ENCODE assay signal across 21 cellular contexts in genomic region chrX:111169141-111169540, GRCh38.
DNase-seq lines count a peak whose midpoint lies in the region; ATAC-seq lines count a peak whose summit lies in the region.
"Had no signal": no experiment of that assay in that cellular context is flagged by ENCODE, and none has a peak within 500 bp of the region (broad histone marks: within the 10 kb centered on the region; RNA-seq: fewer than 3 reads in every experiment).

No MANE protein-coding gene starts in this region.

- no peaks in the 10 kb centered on the region for H3K79me2 ChIP-seq in trophoblast cell (ENCODE audit: control insufficient read depth, insufficient read depth, low read length, poor library complexity)

- in situ Hi-C loops in SK-MEL-5 (cut with HindIII; ENCODE audit: low pct_unique_long_range_greater_than_20kb, low sequenced_read_pairs), result no loop called here

- no peaks in the 10 kb centered on the region for H3K4me1 ChIP-seq in trophoblast cell (ENCODE audit: control insufficient read depth in 1 of 2, insufficient read depth in 2 of 2, low read length in 2 of 2)

- ATAC-seq in HG03025 (IDR thresholded peaks at IDR 0.05; ENCODE audit: low FRiP score, unreplicated experiment) (no peak), GM18907 (IDR thresholded peaks at IDR 0.05; ENCODE audit: unreplicated experiment) (no peak)
- ATAC-seq: HCT116, HepG2 had no signal

- no peak overlapping the region for H3K27ac ChIP-seq in trophoblast cell (ENCODE audit: low read depth, low read length)
- H3K27ac ChIP-seq: C4-2B had no signal

- H3K4me3 Mint-ChIP-seq in activated naive CD4-positive, alpha-beta T cell treated with anti-CD3 and anti-CD28 coated beads for 36 hours, result no peak overlapping the region
- H3K4me3 Mint-ChIP-seq: CD4-positive, alpha-beta memory T cell; HFFc6; IgD-negative memory B cell had no signal

- H2BK5ac ChIP-seq in trophoblast cell (ENCODE audit: low read depth, low read length, poor library complexity), result no peak overlapping the region

- H3K79me1 ChIP-seq in trophoblast cell (ENCODE audit: low read length), result no peaks in the 10 kb centered on the region

- peak; percentile 0 for DNase-seq in COLO829 (ENCODE audit: low spot score)
- peak; percentile 11 for DNase-seq in SK-MEL-5 (ENCODE audit: low read depth, low spot score)
- peak; percentile 2 for DNase-seq in foreskin melanocyte
- DNase-seq in trophoblast cell, result peak; percentile 36 to 77
- no peak for DNase-seq in activated naive CD4-positive, alpha-beta T cell treated with anti-CD3 and anti-CD28 coated beads for 36 hours
- DNase-seq in NCI-H1105 treated with DMSO at 0.1 percent for 48 hours (lab: John Stamatoyannopoulos, UW), result no peak
- DNase-seq: Calu3; CD4-positive, alpha-beta memory T cell; DMS 273 treated with DMSO at 0.1 percent for 48 hours; DMS79; GDM1; GOT3; H7; HFFc6; KBM-7 had no signal

- CTCF ChIA-PET in activated naive CD4-positive, alpha-beta T cell treated with anti-CD3 and anti-CD28 coated beads for 36 hours (lab: Charles Lee), result interaction anchor here (0.8 kb wide), 1 partner anchor 71 kb away, joined by 4 read pairs; no protein-coding TSS in a partner anchor

- no CpG with 5 or more reads among the region's 2 CpGs for WGBS in trophoblast cell (ENCODE audit: extremely low coverage, insufficient coverage, insufficient read length)

- H3K36me3 Mint-ChIP-seq in activated naive CD4-positive, alpha-beta T cell treated with anti-CD3 and anti-CD28 coated beads for 36 hours (ENCODE audit: low read depth), result no peaks in the 10 kb centered on the region
- H3K36me3 Mint-ChIP-seq: CD4-positive, alpha-beta memory T cell; IgD-negative memory B cell had no signal

- no peak overlapping the region for H3K4me2 ChIP-seq in trophoblast cell (ENCODE audit: low read length)

- no peaks in the 10 kb centered on the region for H3K27me3 Mint-ChIP-seq in activated naive CD4-positive, alpha-beta T cell treated with anti-CD3 and anti-CD28 coated beads for 36 hours (ENCODE audit: low read depth)
- H3K27me3 Mint-ChIP-seq: CD4-positive, alpha-beta memory T cell; IgD-negative memory B cell had no signal

- no peak overlapping the region for H2AFZ ChIP-seq in trophoblast cell (ENCODE audit: insufficient read depth, low read length, poor library complexity)

- intact Hi-C loops in activated naive CD4-positive, alpha-beta T cell treated with anti-CD3 and anti-CD28 coated beads for 36 hours (cut with micrococcal nuclease), result loop anchor here (2.0 kb wide), 1 partner anchor 278 kb away; no protein-coding TSS in a partner anchor

- no peak overlapping the region for H3K18ac ChIP-seq in trophoblast cell (ENCODE audit: low read length)

- no peak overlapping the region for H3K14ac ChIP-seq in trophoblast cell (ENCODE audit: low read length)

- H3K27me3 ChIP-seq in trophoblast cell (ENCODE audit: insufficient read depth, low read length), result no peaks in the 10 kb centered on the region

- H4K91ac ChIP-seq in trophoblast cell (ENCODE audit: low read depth, low read length), result no peak overlapping the region

- no peaks in the 10 kb centered on the region for H3K9me3 ChIP-seq in trophoblast cell (ENCODE audit: insufficient read depth, low read depth, low read length)

- no peak overlapping the region for H3K23ac ChIP-seq in trophoblast cell (ENCODE audit: low read length)

- no peaks in the 10 kb centered on the region for H3K36me3 ChIP-seq in trophoblast cell (ENCODE audit: control insufficient read depth in 1 of 2, insufficient read depth in 2 of 2, low read length in 2 of 2)

- H3K9me3 Mint-ChIP-seq in activated naive CD4-positive, alpha-beta T cell treated with anti-CD3 and anti-CD28 coated beads for 36 hours, result no peaks in the 10 kb centered on the region
- H3K9me3 Mint-ChIP-seq: CD4-positive, alpha-beta memory T cell; IgD-negative memory B cell had no signal

- H2BK12ac ChIP-seq in trophoblast cell (ENCODE audit: low read length), result no peak overlapping the region

- no peak overlapping the region for H3K27ac Mint-ChIP-seq in activated naive CD4-positive, alpha-beta T cell treated with anti-CD3 and anti-CD28 coated beads for 36 hours
- H3K27ac Mint-ChIP-seq: CD4-positive, alpha-beta memory T cell; HFFc6; IgD-negative memory B cell had no signal

- H2BK120ac ChIP-seq in trophoblast cell (ENCODE audit: insufficient read depth, low read length, poor library complexity), result no peak overlapping the region

- no peaks in the 10 kb centered on the region for H3K4me1 Mint-ChIP-seq in activated naive CD4-positive, alpha-beta T cell treated with anti-CD3 and anti-CD28 coated beads for 36 hours (ENCODE audit: low read depth)
- H3K4me1 Mint-ChIP-seq: CD4-positive, alpha-beta memory T cell had no signal

- no peak overlapping the region for H3K4ac ChIP-seq in trophoblast cell (ENCODE audit: low read depth, low read length)

- no peak overlapping the region for H3K4me3 ChIP-seq in trophoblast cell (ENCODE audit: low read depth, low read length)

- no peak overlapping the region for H2AK5ac ChIP-seq in trophoblast cell (ENCODE audit: low read length)

- H3K9ac ChIP-seq in trophoblast cell (ENCODE audit: low read length), result no peak overlapping the region

- no peak overlapping the region for H4K12ac ChIP-seq in trophoblast cell (ENCODE audit: low read depth, low read length)

- no peak overlapping the region for H4K8ac ChIP-seq in trophoblast cell (ENCODE audit: low read depth, low read length)

Comparison
In these comparisons a context has a peak if more than half of its experiments do, and no peak if none do; other contexts are left out.
1. DNase-seq: peak in COLO829 (single experiment), SK-MEL-5 (single experiment), foreskin melanocyte (single experiment) and trophoblast cell (2 of 2); none in activated naive CD4-positive, alpha-beta T cell treated with anti-CD3 and anti-CD28 coated beads for 36 hours (single experiment) and NCI-H1105 treated with DMSO at 0.1 percent for 48 hours (single experiment).